In the genomic region with DNA sequence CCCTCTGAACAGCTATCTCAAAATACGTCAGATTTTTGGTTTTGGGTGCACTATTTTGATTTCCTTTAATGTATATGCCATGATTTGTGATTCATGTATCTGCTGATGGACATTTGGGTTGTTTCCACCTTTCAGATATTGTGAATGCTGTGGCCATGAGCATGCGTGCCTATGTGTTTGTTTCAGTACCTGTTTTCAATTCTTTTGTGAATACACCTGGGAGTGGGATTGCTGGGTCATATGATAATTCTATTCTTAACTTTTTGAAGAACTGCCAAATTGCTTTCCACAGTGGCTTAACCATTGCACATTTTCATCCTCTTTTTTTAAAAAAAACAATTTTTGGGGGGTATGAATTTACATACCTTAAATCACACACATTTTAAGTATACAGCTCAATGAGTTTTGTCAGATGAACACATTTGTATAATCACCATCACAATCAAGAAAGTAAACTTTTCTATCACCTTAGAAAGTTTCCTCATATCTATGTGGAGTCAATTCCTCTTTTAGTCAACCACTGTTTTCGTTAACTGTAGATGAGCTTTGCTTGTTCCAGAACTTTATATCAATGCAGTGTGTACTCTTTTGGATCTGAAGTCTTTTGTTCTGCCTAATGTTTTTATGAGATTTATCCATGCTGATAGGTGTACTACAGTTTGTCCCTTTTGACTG, we compare ENCODE assay signal across 1 cellular context.
TF ChIP-seq lines count a peak whose summit lies in the region.

No MANE protein-coding gene starts in this region.

TF ChIP-seq in GM23338, 12 proteins besides CTCF, POLR2A, EP300 and RAD21 (continued from another document):
- TF ChIP-seq, protein P1, sequence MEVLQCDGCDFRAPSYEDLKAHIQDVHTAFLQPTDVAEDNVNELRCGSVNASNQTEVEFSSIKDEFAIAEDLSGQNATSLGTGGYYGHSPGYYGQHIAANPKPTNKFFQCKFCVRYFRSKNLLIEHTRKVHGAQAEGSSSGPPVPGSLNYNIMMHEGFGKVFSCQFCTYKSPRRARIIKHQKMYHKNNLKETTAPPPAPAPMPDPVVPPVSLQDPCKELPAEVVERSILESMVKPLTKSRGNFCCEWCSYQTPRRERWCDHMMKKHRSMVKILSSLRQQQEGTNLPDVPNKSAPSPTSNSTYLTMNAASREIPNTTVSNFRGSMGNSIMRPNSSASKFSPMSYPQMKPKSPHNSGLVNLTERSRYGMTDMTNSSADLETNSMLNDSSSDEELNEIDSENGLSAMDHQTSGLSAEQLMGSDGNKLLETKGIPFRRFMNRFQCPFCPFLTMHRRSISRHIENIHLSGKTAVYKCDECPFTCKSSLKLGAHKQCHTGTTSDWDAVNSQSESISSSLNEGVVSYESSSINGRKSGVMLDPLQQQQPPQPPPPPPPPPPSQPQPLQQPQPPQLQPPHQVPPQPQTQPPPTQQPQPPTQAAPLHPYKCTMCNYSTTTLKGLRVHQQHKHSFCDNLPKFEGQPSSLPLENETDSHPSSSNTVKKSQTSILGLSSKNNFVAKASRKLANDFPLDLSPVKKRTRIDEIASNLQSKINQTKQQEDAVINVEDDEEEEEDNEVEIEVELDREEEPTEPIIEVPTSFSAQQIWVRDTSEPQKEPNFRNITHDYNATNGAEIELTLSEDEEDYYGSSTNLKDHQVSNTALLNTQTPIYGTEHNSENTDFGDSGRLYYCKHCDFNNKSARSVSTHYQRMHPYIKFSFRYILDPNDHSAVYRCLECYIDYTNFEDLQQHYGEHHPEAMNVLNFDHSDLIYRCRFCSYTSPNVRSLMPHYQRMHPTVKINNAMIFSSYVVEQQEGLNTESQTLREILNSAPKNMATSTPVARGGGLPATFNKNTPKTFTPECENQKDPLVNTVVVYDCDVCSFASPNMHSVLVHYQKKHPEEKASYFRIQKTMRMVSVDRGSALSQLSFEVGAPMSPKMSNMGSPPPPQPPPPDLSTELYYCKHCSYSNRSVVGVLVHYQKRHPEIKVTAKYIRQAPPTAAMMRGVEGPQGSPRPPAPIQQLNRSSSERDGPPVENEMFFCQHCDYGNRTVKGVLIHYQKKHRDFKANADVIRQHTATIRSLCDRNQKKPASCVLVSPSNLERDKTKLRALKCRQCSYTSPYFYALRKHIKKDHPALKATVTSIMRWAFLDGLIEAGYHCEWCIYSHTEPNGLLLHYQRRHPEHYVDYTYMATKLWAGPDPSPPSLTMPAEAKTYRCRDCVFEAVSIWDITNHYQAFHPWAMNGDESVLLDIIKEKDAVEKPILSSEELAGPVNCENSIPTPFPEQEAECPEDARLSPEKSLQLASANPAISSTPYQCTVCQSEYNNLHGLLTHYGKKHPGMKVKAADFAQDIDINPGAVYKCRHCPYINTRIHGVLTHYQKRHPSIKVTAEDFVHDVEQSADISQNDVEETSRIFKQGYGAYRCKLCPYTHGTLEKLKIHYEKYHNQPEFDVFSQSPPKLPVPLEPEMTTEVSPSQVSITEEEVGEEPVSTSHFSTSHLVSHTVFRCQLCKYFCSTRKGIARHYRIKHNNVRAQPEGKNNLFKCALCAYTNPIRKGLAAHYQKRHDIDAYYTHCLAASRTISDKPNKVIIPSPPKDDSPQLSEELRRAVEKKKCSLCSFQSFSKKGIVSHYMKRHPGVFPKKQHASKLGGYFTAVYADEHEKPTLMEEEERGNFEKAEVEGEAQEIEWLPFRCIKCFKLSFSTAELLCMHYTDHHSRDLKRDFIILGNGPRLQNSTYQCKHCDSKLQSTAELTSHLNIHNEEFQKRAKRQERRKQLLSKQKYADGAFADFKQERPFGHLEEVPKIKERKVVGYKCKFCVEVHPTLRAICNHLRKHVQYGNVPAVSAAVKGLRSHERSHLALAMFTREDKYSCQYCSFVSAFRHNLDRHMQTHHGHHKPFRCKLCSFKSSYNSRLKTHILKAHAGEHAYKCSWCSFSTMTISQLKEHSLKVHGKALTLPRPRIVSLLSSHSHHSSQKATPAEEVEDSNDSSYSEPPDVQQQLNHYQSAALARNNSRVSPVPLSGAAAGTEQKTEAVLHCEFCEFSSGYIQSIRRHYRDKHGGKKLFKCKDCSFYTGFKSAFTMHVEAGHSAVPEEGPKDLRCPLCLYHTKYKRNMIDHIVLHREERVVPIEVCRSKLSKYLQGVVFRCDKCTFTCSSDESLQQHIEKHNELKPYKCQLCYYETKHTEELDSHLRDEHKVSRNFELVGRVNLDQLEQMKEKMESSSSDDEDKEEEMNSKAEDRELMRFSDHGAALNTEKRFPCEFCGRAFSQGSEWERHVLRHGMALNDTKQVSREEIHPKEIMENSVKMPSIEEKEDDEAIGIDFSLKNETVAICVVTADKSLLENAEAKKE (CRISPR knock-in tag; IDR thresholded peaks at IDR 0.05), result no peak
- TF ChIP-seq ETS1 (IDR thresholded peaks at IDR 0.05), result no peak
- no peak for TF ChIP-seq EZH2phosphoT487 (IDR thresholded peaks at IDR 0.05; ENCODE audit: unreplicated experiment)
- TF ChIP-seq ZNF114 (CRISPR knock-in tag; IDR thresholded peaks at IDR 0.05), result no peak
- TF ChIP-seq NANOG (IDR thresholded peaks at IDR 0.05; ENCODE audit: borderline replicate concordance), result no peak
- TF ChIP-seq JUNB (IDR thresholded peaks at IDR 0.05; ENCODE audit: unreplicated experiment), result no peak
- TF ChIP-seq, protein P2, sequence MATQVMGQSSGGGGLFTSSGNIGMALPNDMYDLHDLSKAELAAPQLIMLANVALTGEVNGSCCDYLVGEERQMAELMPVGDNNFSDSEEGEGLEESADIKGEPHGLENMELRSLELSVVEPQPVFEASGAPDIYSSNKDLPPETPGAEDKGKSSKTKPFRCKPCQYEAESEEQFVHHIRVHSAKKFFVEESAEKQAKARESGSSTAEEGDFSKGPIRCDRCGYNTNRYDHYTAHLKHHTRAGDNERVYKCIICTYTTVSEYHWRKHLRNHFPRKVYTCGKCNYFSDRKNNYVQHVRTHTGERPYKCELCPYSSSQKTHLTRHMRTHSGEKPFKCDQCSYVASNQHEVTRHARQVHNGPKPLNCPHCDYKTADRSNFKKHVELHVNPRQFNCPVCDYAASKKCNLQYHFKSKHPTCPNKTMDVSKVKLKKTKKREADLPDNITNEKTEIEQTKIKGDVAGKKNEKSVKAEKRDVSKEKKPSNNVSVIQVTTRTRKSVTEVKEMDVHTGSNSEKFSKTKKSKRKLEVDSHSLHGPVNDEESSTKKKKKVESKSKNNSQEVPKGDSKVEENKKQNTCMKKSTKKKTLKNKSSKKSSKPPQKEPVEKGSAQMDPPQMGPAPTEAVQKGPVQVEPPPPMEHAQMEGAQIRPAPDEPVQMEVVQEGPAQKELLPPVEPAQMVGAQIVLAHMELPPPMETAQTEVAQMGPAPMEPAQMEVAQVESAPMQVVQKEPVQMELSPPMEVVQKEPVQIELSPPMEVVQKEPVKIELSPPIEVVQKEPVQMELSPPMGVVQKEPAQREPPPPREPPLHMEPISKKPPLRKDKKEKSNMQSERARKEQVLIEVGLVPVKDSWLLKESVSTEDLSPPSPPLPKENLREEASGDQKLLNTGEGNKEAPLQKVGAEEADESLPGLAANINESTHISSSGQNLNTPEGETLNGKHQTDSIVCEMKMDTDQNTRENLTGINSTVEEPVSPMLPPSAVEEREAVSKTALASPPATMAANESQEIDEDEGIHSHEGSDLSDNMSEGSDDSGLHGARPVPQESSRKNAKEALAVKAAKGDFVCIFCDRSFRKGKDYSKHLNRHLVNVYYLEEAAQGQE (IDR thresholded peaks at IDR 0.05; ENCODE audit: unreplicated experiment), result no peak
- TF ChIP-seq EZH2 (IDR thresholded peaks at IDR 0.05; ENCODE audit: low read depth, unreplicated experiment), result no peak
- no peak for TF ChIP-seq POLR2AphosphoS5 (IDR thresholded peaks at IDR 0.05; ENCODE audit: low read depth)
- no peak for TF ChIP-seq STAT1 (IDR thresholded peaks at IDR 0.05; ENCODE audit: unreplicated experiment)
